In genomic region chr19:30006206-30006605, GRCh38 we compare ENCODE assay signal across 1 cellular context.
TF ChIP-seq lines count a peak whose summit lies in the region.

No MANE protein-coding gene starts in this region.

TF ChIP-seq in SK-N-SH treated with all-trans-retinoic acid at 6 μM for 48 hours, 23 proteins besides CTCF, POLR2A, EP300 and RAD21 (continued from another document):
- TF ChIP-seq, protein P1, sequence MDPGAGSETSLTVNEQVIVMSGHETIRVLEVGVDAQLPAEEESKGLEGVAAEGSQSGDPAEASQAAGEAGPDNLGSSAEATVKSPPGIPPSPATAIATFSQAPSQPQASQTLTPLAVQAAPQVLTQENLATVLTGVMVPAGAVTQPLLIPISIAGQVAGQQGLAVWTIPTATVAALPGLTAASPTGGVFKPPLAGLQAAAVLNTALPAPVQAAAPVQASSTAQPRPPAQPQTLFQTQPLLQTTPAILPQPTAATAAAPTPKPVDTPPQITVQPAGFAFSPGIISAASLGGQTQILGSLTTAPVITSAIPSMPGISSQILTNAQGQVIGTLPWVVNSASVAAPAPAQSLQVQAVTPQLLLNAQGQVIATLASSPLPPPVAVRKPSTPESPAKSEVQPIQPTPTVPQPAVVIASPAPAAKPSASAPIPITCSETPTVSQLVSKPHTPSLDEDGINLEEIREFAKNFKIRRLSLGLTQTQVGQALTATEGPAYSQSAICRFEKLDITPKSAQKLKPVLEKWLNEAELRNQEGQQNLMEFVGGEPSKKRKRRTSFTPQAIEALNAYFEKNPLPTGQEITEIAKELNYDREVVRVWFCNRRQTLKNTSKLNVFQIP (CRISPR knock-in tag; IDR thresholded peaks at IDR 0.05; ENCODE audit: borderline replicate concordance, low read depth), result no peak
- TF ChIP-seq ZC3H10 (CRISPR knock-in tag; IDR thresholded peaks at IDR 0.05) (no peak), ZNF70 (CRISPR knock-in tag; IDR thresholded peaks at IDR 0.05) (no peak), CREB5 (CRISPR knock-in tag; IDR thresholded peaks at IDR 0.05; ENCODE audit: low read depth) (no peak), ESRRG (CRISPR knock-in tag; IDR thresholded peaks at IDR 0.05) (no peak), CSDC2 (CRISPR knock-in tag; IDR thresholded peaks at IDR 0.05) (no peak), TCF4 (CRISPR knock-in tag; IDR thresholded peaks at IDR 0.05; ENCODE audit: borderline replicate concordance) (no peak), PATZ1 (CRISPR knock-in tag; IDR thresholded peaks at IDR 0.05; ENCODE audit: borderline replicate concordance) (no peak), ZFP3 (CRISPR knock-in tag; IDR thresholded peaks at IDR 0.05) (no peak)
TF ChIP-seq in SK-N-SH treated with all-trans-retinoic acid at 6 μM for 48 hours: peak in this region for 0.
